In genomic region chr18:21704603-21705364, GRCh38 we compare ENCODE assay signal across 1 cellular context.
TF ChIP-seq lines count a peak whose summit lies in the region.

ABHD3 (minus strand) TSS chr18:21704774; CDS start chr18:21704665, 109 bp downstream.

TF ChIP-seq in HepG2, 621 proteins besides CTCF, POLR2A, EP300 and RAD21 (continued from another document and continues in another):
- peak; percentile 39; the same call in 1 of the 2 replicates for TF ChIP-seq HOMEZ (CRISPR knock-in tag; IDR thresholded peaks at IDR 0.05; ENCODE audit: low read depth)
- 0 out of 2 replicates have a peak, but pooled peaks have one; percentile 43 for TF ChIP-seq ZNF891 (CRISPR knock-in tag; IDR thresholded peaks at IDR 0.05)
- 0 out of 2 replicates have a peak, but pooled peaks have one; percentile 24 for TF ChIP-seq THAP7 (CRISPR knock-in tag; IDR thresholded peaks at IDR 0.05)
- peak; percentile 80; the same call in 1 of the 2 replicates for TF ChIP-seq ARID4A (CRISPR knock-in tag; IDR thresholded peaks at IDR 0.05; ENCODE audit: borderline replicate concordance)
- peak; percentile 73; the same call in 1 of the 2 replicates for TF ChIP-seq TFDP2 (CRISPR knock-in tag; IDR thresholded peaks at IDR 0.05)
- TF ChIP-seq YEATS4 (CRISPR knock-in tag; IDR thresholded peaks at IDR 0.05; ENCODE audit: borderline replicate concordance): peak; percentile 68
- no peak for TF ChIP-seq HES4 (CRISPR knock-in tag; IDR thresholded peaks at IDR 0.05; ENCODE audit: borderline replicate concordance)
- peak; percentile 70 for TF ChIP-seq SALL1 (CRISPR knock-in tag; IDR thresholded peaks at IDR 0.05)
- TF ChIP-seq ZMYM4 (CRISPR knock-in tag; IDR thresholded peaks at IDR 0.05): peak; percentile 80
- peak; percentile 67 for TF ChIP-seq ISL2 (CRISPR knock-in tag; IDR thresholded peaks at IDR 0.05)
- TF ChIP-seq ARNTL (CRISPR knock-in tag; IDR thresholded peaks at IDR 0.05): 0 out of 2 replicates have a peak, but pooled peaks have one; percentile 56
- peak; percentile 9; the same call in 1 of the 2 replicates for TF ChIP-seq ZNF747 (CRISPR knock-in tag; IDR thresholded peaks at IDR 0.05; ENCODE audit: borderline replicate concordance)
- TF ChIP-seq ZBTB40 (IDR thresholded peaks at IDR 0.05): no peak
- peak; percentile 53; the same call in 1 of the 2 replicates for TF ChIP-seq ZBTB40 (CRISPR knock-in tag; IDR thresholded peaks at IDR 0.05)
- peak; percentile 60 for TF ChIP-seq GATAD2A (CRISPR knock-in tag; IDR thresholded peaks at IDR 0.05)
- peak; percentile 41; the same call in 1 of the 2 replicates for TF ChIP-seq KDM2A (CRISPR knock-in tag; IDR thresholded peaks at IDR 0.05; ENCODE audit: borderline replicate concordance, low read depth)
- no peak for TF ChIP-seq SMC3 (IDR thresholded peaks at IDR 0.05; ENCODE audit: low read length)
- no peak for TF ChIP-seq HBP1 (CRISPR knock-in tag; IDR thresholded peaks at IDR 0.05; ENCODE audit: low read depth)
- TF ChIP-seq REST (IDR thresholded peaks at IDR 0.05; ENCODE audit: borderline replicate concordance in 1 of 2, low read depth in 1 of 2, low read length in 2 of 2): no peak
- peak; percentile 42; the same call in 1 of the 2 replicates for TF ChIP-seq ZBTB37 (CRISPR knock-in tag; IDR thresholded peaks at IDR 0.05)
- TF ChIP-seq ZNF883 (CRISPR knock-in tag; IDR thresholded peaks at IDR 0.05; ENCODE audit: not compliant biosample characterization): peak; percentile 60
- peak; percentile 90 for TF ChIP-seq POLR2G (IDR thresholded peaks at IDR 0.05; ENCODE audit: low read depth, low read length)
- TF ChIP-seq KMT2B (CRISPR knock-in tag; IDR thresholded peaks at IDR 0.05): peak; percentile 66; the same call in 1 of the 2 replicates
- peak; percentile 78; the same call in 1 of the 2 replicates for TF ChIP-seq CREB3 (CRISPR knock-in tag; IDR thresholded peaks at IDR 0.05)
- TF ChIP-seq GABPB1 (CRISPR knock-in tag; IDR thresholded peaks at IDR 0.05): peak; percentile 79
